In the genomic region with DNA sequence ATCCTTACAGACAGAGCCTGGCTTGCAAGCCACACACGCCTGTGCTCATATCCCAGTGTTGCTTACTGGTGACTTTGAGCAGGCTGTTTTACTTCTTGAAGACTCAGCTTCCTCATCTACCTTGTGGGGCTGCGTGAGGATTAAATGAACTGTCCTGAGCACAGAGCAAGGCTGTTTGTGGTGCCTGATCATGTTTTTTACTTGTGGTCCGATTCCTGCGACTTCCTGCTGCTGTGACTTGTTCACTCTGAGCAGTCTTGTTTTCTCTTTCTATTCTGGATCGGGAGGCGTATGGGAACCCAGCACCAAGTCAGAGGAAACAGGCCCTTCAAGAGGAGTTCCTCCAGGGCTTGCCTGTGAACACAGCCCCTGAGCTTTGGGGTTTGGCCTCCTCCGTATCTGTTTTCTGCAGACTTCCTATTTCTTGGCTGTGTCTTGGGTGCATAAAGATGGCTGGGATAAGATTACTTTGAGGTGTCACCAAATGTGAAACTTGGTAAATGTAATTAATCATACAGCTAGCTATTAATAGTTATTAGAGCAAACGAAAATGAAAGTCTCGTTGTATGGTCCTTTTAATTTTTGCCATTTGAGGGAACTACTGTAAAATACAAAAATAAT, we compare ENCODE assay signal across 1 cellular context.
TF ChIP-seq lines count a peak whose summit lies in the region.

No MANE protein-coding gene starts in this region.

TF ChIP-seq in K562, 482 proteins besides CTCF, POLR2A, EP300 and RAD21 (continued from another document):
- TF ChIP-seq, protein P1, sequence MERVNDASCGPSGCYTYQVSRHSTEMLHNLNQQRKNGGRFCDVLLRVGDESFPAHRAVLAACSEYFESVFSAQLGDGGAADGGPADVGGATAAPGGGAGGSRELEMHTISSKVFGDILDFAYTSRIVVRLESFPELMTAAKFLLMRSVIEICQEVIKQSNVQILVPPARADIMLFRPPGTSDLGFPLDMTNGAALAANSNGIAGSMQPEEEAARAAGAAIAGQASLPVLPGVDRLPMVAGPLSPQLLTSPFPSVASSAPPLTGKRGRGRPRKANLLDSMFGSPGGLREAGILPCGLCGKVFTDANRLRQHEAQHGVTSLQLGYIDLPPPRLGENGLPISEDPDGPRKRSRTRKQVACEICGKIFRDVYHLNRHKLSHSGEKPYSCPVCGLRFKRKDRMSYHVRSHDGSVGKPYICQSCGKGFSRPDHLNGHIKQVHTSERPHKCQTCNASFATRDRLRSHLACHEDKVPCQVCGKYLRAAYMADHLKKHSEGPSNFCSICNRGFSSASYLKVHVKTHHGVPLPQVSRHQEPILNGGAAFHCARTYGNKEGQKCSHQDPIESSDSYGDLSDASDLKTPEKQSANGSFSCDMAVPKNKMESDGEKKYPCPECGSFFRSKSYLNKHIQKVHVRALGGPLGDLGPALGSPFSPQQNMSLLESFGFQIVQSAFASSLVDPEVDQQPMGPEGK (CRISPR knock-in tag; IDR thresholded peaks at IDR 0.05; ENCODE audit: borderline replicate concordance): no peak
- TF ChIP-seq ETS1 (conservative IDR thresholded peaks at IDR 0.05; ENCODE audit: control insufficient read depth, low read depth, low read length) (no peak), E2F4 (CRISPR knock-in tag; IDR thresholded peaks at IDR 0.05; ENCODE audit: low read depth) (no peak), POLR3G (IDR thresholded peaks at IDR 0.05; ENCODE audit: extremely low read depth, insufficient read length, insufficient replicate concordance) (no peak), SRSF1 (IDR thresholded peaks at IDR 0.05; ENCODE audit: low read depth, low read length) (no peak), NFIC (IDR thresholded peaks at IDR 0.05) (peak; percentile 48; the same call in 1 of the 2 replicates), SRSF3 (IDR thresholded peaks at IDR 0.05; ENCODE audit: insufficient read depth, low read length) (no peak), ZNF217 (CRISPR knock-in tag; IDR thresholded peaks at IDR 0.05) (no peak), DEAF1 (CRISPR knock-in tag; IDR thresholded peaks at IDR 0.05) (no peak), ZNF263 (CRISPR knock-in tag; IDR thresholded peaks at IDR 0.05; ENCODE audit: borderline replicate concordance) (no peak), HDGF (IDR thresholded peaks at IDR 0.05) (no peak), ZNF592 (IDR thresholded peaks at IDR 0.05) (no peak), CREM (IDR thresholded peaks at IDR 0.05; ENCODE audit: low read depth) (no peak), CEBPB (tag; IDR thresholded peaks at IDR 0.05) (no peak), ZHX1 (conservative IDR thresholded peaks at IDR 0.05; ENCODE audit: low read length) (no peak), KDM2B (CRISPR knock-in tag; IDR thresholded peaks at IDR 0.05) (no peak)
- TF ChIP-seq, protein P2, sequence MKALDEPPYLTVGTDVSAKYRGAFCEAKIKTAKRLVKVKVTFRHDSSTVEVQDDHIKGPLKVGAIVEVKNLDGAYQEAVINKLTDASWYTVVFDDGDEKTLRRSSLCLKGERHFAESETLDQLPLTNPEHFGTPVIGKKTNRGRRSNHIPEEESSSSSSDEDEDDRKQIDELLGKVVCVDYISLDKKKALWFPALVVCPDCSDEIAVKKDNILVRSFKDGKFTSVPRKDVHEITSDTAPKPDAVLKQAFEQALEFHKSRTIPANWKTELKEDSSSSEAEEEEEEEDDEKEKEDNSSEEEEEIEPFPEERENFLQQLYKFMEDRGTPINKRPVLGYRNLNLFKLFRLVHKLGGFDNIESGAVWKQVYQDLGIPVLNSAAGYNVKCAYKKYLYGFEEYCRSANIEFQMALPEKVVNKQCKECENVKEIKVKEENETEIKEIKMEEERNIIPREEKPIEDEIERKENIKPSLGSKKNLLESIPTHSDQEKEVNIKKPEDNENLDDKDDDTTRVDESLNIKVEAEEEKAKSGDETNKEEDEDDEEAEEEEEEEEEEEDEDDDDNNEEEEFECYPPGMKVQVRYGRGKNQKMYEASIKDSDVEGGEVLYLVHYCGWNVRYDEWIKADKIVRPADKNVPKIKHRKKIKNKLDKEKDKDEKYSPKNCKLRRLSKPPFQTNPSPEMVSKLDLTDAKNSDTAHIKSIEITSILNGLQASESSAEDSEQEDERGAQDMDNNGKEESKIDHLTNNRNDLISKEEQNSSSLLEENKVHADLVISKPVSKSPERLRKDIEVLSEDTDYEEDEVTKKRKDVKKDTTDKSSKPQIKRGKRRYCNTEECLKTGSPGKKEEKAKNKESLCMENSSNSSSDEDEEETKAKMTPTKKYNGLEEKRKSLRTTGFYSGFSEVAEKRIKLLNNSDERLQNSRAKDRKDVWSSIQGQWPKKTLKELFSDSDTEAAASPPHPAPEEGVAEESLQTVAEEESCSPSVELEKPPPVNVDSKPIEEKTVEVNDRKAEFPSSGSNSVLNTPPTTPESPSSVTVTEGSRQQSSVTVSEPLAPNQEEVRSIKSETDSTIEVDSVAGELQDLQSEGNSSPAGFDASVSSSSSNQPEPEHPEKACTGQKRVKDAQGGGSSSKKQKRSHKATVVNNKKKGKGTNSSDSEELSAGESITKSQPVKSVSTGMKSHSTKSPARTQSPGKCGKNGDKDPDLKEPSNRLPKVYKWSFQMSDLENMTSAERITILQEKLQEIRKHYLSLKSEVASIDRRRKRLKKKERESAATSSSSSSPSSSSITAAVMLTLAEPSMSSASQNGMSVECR (CRISPR knock-in tag; IDR thresholded peaks at IDR 0.05): no peak
- TF ChIP-seq, protein P3, sequence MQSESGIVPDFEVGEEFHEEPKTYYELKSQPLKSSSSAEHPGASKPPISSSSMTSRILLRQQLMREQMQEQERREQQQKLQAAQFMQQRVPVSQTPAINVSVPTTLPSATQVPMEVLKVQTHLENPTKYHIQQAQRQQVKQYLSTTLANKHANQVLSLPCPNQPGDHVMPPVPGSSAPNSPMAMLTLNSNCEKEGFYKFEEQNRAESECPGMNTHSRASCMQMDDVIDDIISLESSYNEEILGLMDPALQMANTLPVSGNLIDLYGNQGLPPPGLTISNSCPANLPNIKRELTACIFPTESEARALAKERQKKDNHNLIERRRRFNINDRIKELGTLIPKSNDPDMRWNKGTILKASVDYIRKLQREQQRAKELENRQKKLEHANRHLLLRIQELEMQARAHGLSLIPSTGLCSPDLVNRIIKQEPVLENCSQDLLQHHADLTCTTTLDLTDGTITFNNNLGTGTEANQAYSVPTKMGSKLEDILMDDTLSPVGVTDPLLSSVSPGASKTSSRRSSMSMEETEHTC (IDR thresholded peaks at IDR 0.05): no peak
